ENCODE assay signal across 13 cellular contexts in genomic region chrY:4991743-4992400, GRCh38. TPM values are rescaled to one million over a fixed set of nuclear protein-coding genes. Genes with fewer than 3 reads are reported as not detected.
A peak's percentile ranks its signal among the peaks of the same experiment; 100 is the strongest.
DNase-seq lines count a peak whose midpoint lies in the region; ATAC-seq, FAIRE-seq and TF ChIP-seq lines count a peak whose summit lies in the region.
"Not testable (repeated sequence)": the region's sequence is repeated elsewhere in the genome, so short reads cannot be mapped to it uniquely, and the experiment has no call there.
"Had no signal": no experiment of that assay in that cellular context is flagged by ENCODE, and none has a peak within 500 bp of the region (broad histone marks: within the 10 kb centered on the region; RNA-seq: fewer than 3 reads in every experiment).

No MANE protein-coding gene starts in this region.

- not testable (repeated sequence) for TF ChIP-seq RAD21 in H1 (IDR thresholded peaks at IDR 0.05 in 1 of 2, conservative IDR thresholded peaks at IDR 0.05 in 1 of 2; ENCODE audit: low read depth in 2 of 2, low read length in 2 of 2)

- H4K91ac ChIP-seq in H1 (replicated peaks; ENCODE audit: insufficient read length, low read length): not testable (repeated sequence)

- not testable (repeated sequence) for H3K14ac ChIP-seq in H1 (ENCODE audit: insufficient read length)

- not testable (repeated sequence) for TF ChIP-seq EP300 in H1 (IDR thresholded peaks at IDR 0.05; ENCODE audit: borderline replicate concordance in 1 of 2, low read depth in 2 of 2, low read length in 2 of 2)

- not testable (repeated sequence) for H2AK5ac ChIP-seq in H1 (ENCODE audit: low read depth, low read length)

- not testable (repeated sequence) for H3K79me2 ChIP-seq in H1 (ENCODE audit: control insufficient read depth in 1 of 2, insufficient read depth in 2 of 2, low read length in 2 of 2)

- not testable (repeated sequence) for H3K9me3 Mint-ChIP-seq in stimulated activated effector memory CD8-positive, alpha-beta T cell treated with anti-CD3 and anti-CD28 coated beads, Interleukin-12 subunit alpha, Interleukin-12 subunit beta, amount 100 ng/mL, for 72 hours

- H2BK5ac ChIP-seq in H1 (ENCODE audit: low read depth, low read length): not testable (repeated sequence)

- H3K4me3 Mint-ChIP-seq in stimulated activated effector memory CD8-positive, alpha-beta T cell treated with anti-CD3 and anti-CD28 coated beads, Interleukin-12 subunit alpha, Interleukin-12 subunit beta, amount 100 ng/mL, for 72 hours: not testable (repeated sequence)

- H3K4me3 ChIP-seq in H1 (ENCODE audit: extremely low read depth in 1 of 4, insufficient read depth in 2 of 4, low read depth in 3 of 4, low read length in 4 of 4): not testable (repeated sequence)

- H3K18ac ChIP-seq in H1 (ENCODE audit: extremely low read depth, low read length): not testable (repeated sequence)

- not testable (repeated sequence) for H4K8ac ChIP-seq in H1 (ENCODE audit: extremely low read depth, insufficient read depth, low read length)

- H3K27ac ChIP-seq in H1 (ENCODE audit: low read depth, low read length): not testable (repeated sequence)

- POLR2A ChIA-PET in H1 (lab: Charles Lee; ENCODE audit: partially characterized antibody): not testable (repeated sequence)

- not testable (repeated sequence) for DNase-seq in H1 (ENCODE audit: low read depth in 1 of 2, low spot score in 2 of 2); stimulated activated effector memory CD8-positive, alpha-beta T cell treated with anti-CD3 and anti-CD28 coated beads, Interleukin-12 subunit alpha, Interleukin-12 subunit beta, amount 100 ng/mL, for 72 hours (ENCODE audit: low spot score in 2 of 2)

- not testable (repeated sequence) for TF ChIP-seq POLR2A in H1 (IDR thresholded peaks at IDR 0.05; ENCODE audit: control extremely low read depth in 1 of 2, low read depth in 2 of 2, low read length in 2 of 2)

- H2BK120ac ChIP-seq in H1 (replicated peaks; ENCODE audit: low read depth, low read length): not testable (repeated sequence)

- H2BK12ac ChIP-seq in H1 (ENCODE audit: low read depth, low read length): not testable (repeated sequence)

- ATAC-seq in GM18502 (IDR thresholded peaks at IDR 0.05; ENCODE audit: poor library complexity, unreplicated experiment) (peak; percentile 100), GM19351 (IDR thresholded peaks at IDR 0.05; ENCODE audit: unreplicated experiment) (peak; percentile 100), GM21717 (IDR thresholded peaks at IDR 0.05; ENCODE audit: unreplicated experiment) (peak; percentile 100), HG02943 (IDR thresholded peaks at IDR 0.05; ENCODE audit: low read depth, unreplicated experiment) (peak; percentile 99), HG03432 (IDR thresholded peaks at IDR 0.05; ENCODE audit: unreplicated experiment) (peak; percentile 100), SK-N-SH treated with all-trans-retinoic acid at 6 μM for 48 hours (peak; percentile 93)
- ATAC-seq in stimulated activated effector memory CD8-positive, alpha-beta T cell treated with anti-CD3 and anti-CD28 coated beads, Interleukin-12 subunit alpha, Interleukin-12 subunit beta, amount 100 ng/mL, for 72 hours: peak; percentile 81

- H3K4me2 ChIP-seq in H1 (ENCODE audit: insufficient read depth in 1 of 2, low read depth in 2 of 2, low read length in 2 of 2): not testable (repeated sequence)

- CTCF ChIA-PET in H1 (lab: Charles Lee; ENCODE audit: partially characterized antibody): not testable (repeated sequence)

- not testable (repeated sequence) for H3K9ac ChIP-seq in H1 (replicated peaks in 1 of 4; ENCODE audit: extremely low read depth in 1 of 4, low read depth in 3 of 4, low read length in 3 of 4)

- not testable (repeated sequence) for H3K27ac Mint-ChIP-seq in stimulated activated effector memory CD8-positive, alpha-beta T cell treated with anti-CD3 and anti-CD28 coated beads, Interleukin-12 subunit alpha, Interleukin-12 subunit beta, amount 100 ng/mL, for 72 hours

- not testable (repeated sequence) for TF ChIP-seq CTCF in H1 (IDR thresholded peaks at IDR 0.05; ENCODE audit: control extremely low read depth in 1 of 3, insufficient read depth in 1 of 3, low read depth in 1 of 3, low read length in 3 of 3)

- not testable (repeated sequence) for H2AFZ ChIP-seq in H1 (ENCODE audit: low read length)

- H3K4me1 ChIP-seq in H1 (replicated peaks in 1 of 4; ENCODE audit: control insufficient read depth in 3 of 4, insufficient read depth in 4 of 4, low read length in 3 of 4): not testable (repeated sequence)

- H3K23ac ChIP-seq in H1 (ENCODE audit: insufficient read length): not testable (repeated sequence)

- H3K36me3 Mint-ChIP-seq in stimulated activated effector memory CD8-positive, alpha-beta T cell treated with anti-CD3 and anti-CD28 coated beads, Interleukin-12 subunit alpha, Interleukin-12 subunit beta, amount 100 ng/mL, for 72 hours: not testable (repeated sequence)

- H3K4me1 Mint-ChIP-seq in stimulated activated effector memory CD8-positive, alpha-beta T cell treated with anti-CD3 and anti-CD28 coated beads, Interleukin-12 subunit alpha, Interleukin-12 subunit beta, amount 100 ng/mL, for 72 hours: not testable (repeated sequence)

- not testable (repeated sequence) for H2BK15ac ChIP-seq in H1 (ENCODE audit: low read length)

- WGBS in H1 (ENCODE audit: extremely low coverage in 1 of 2, insufficient coverage in 1 of 2, insufficient read length in 1 of 2, insufficient replicate concordance in 2 of 2, low coverage in 1 of 2, low lambda C conversion rate in 2 of 2, missing lambda C conversion rate in 1 of 2), 2 experiments: 78% methylated on average over 2 of the region's 8 CpGs; no CpG with 5 or more reads in 1 of the 2 experiments

- H3K9me3 ChIP-seq in H1 (ENCODE audit: insufficient read depth in 2 of 2, low read depth in 1 of 2, low read length in 1 of 2): not testable (repeated sequence)

- H3K27me3 ChIP-seq in H1 (replicated peaks in 1 of 4; ENCODE audit: control insufficient read depth in 3 of 4, extremely low read depth in 1 of 4, insufficient read depth in 3 of 4, low read length in 3 of 4): not testable (repeated sequence)

- H4K5ac ChIP-seq in H1 (ENCODE audit: insufficient read length, low read depth, low read length): not testable (repeated sequence)

- not testable (repeated sequence) for H3K56ac ChIP-seq in H1 (replicated peaks; ENCODE audit: insufficient read length, low read depth, low read length)

- not testable (repeated sequence) for H3K4ac ChIP-seq in H1 (replicated peaks; ENCODE audit: insufficient read length, low read depth, low read length)

- H2BK20ac ChIP-seq in H1 (ENCODE audit: low read length): not testable (repeated sequence)

- FAIRE-seq in H1 (lab: Jason Lieb, UNC): peak; percentile 99

- H4K20me1 ChIP-seq in H1 (replicated peaks in 1 of 2; ENCODE audit: control insufficient read depth in 1 of 2, insufficient read depth in 2 of 2, low read length in 2 of 2): not testable (repeated sequence)

- not testable (repeated sequence) for H3K79me1 ChIP-seq in H1 (ENCODE audit: low read depth, low read length)

- not testable (repeated sequence) for H3K36me3 ChIP-seq in H1 (ENCODE audit: control insufficient read depth in 2 of 4, insufficient read depth in 4 of 4, low read length in 3 of 4)

- H3K23me2 ChIP-seq in H1 (ENCODE audit: low read depth, low read length): not testable (repeated sequence)

RNA-seq across cellular contexts. Expression of gene PCDH11Y, which starts 8.2 kb away (rescaled TPM):
- total RNA-seq in H1 (2021; fragmentation: NEBNext Ultra II Directional; extraction: Animal tissue kit (Norgen Biotek cat#: 25700)): 7.3 and 9.3 TPM in 2 replicates
- polyA plus RNA-seq in H1 (2011; rRNA removed): 0.86 and 1.1 TPM in 2 replicates
- polyA plus RNA-seq in H1 (2011; cell fraction: cytosol; rRNA removed): 0.89 TPM
- polyA plus RNA-seq in H1 (2011; cell fraction: nucleus; rRNA removed): 1.5 TPM
- 0.89 to 1.9 TPM (median 1.3 TPM) in 4 replicates for polyA plus RNA-seq in H1 (2012, experiment 1 of 2)
- polyA plus RNA-seq in H1 (2012, experiment 2 of 2): 0.05 TPM
- polyA plus RNA-seq in H1 (2013, experiment 1 of 2): 3.1 TPM
- 2.8 TPM for polyA plus RNA-seq in H1 (2013, experiment 2 of 2)
- polyA minus RNA-seq in H1 (2011; rRNA and poly(A)+ RNA removed): 7.3 and 8.5 TPM in 2 replicates
- 1.3 TPM for polyA minus RNA-seq in H1 (2011; cell fraction: cytosol; rRNA and poly(A)+ RNA removed)
- polyA minus RNA-seq in H1 (2011; cell fraction: nucleus; rRNA and poly(A)+ RNA removed): 10.9 TPM
- total RNA-seq: bronchial epithelial cell, Caco-2, G401, K562, posterior vena cava had no signal
- polyA plus RNA-seq: K562 had no signal
